In genomic region chr2:207539470-207539869, GRCh38 we compare ENCODE assay signal across 20 cellular contexts. TPM values are rescaled to one million over a fixed set of nuclear protein-coding genes. Genes with fewer than 3 reads are reported as not detected.
DNase-seq lines count a peak whose midpoint lies in the region; ATAC-seq, FAIRE-seq and TF ChIP-seq lines count a peak whose summit lies in the region.
"Had no signal": no experiment of that assay in that cellular context is flagged by ENCODE, and none has a peak within 500 bp of the region (broad histone marks: within the 10 kb centered on the region; RNA-seq: fewer than 3 reads in every experiment).

No MANE protein-coding gene starts in this region.

- H3K36me3 Mint-ChIP-seq in activated CD8-positive, alpha-beta T cell treated with anti-CD3 and anti-CD28 coated beads for 36 hours (ENCODE audit: low read depth): peaks cover 51% of the 10 kb centered on the region
- H3K36me3 Mint-ChIP-seq in activated CD8-positive, alpha-beta T cell treated with anti-CD3 and anti-CD28 coated beads, Interleukin-2, amount 10 ng/mL, durations not matched to agents 7 days and 5 days (ENCODE audit: low read depth): peaks cover 43% of the 10 kb centered on the region
- peaks cover 57% of the 10 kb centered on the region for H3K36me3 Mint-ChIP-seq in activated T-helper 2 cell treated with anti-CD3 and anti-CD28 coated beads, Interferon-gamma antibody, Interleukin-2, Interleukin-4, amounts not matched to agents 10 μg/mL and 5 μg/mL and 100 μg/mL, durations not matched to agents 14 hours and 24 hours and 36 hours (ENCODE audit: low read depth)

- dilution Hi-C loops in mammary epithelial cell (cut with HindIII; ENCODE audit: low sequenced_read_pairs): no loop called here

- no peak overlapping the region for H3K4me3 ChIP-seq in mucosa of descending colon
- no peak overlapping the region for H3K4me3 ChIP-seq in mammary epithelial cell (replicated peaks in 1 of 3; ENCODE audit: insufficient read depth in 1 of 3, low read depth in 2 of 3, low read length in 3 of 3)
- H3K4me3 ChIP-seq in MM.1S (ENCODE audit: low read length): no peak overlapping the region
- H3K4me3 ChIP-seq: GM12878, MG63 had no signal

- H3K36me3 ChIP-seq in mucosa of descending colon (ENCODE audit: low read depth) (no peaks in the 10 kb centered on the region), mammary epithelial cell (ENCODE audit: insufficient read depth, low read length) (peaks cover 2% of the 10 kb centered on the region), MM.1S (replicated peaks; ENCODE audit: insufficient read depth, low read length) (no peaks in the 10 kb centered on the region; the same call in 1 of the 2 replicates)

- H4K20me1 ChIP-seq in mammary epithelial cell (ENCODE audit: insufficient read depth, low read length) (no peaks in the 10 kb centered on the region), MM.1S (ENCODE audit: insufficient read depth, low read length) (peaks cover 4% of the 10 kb centered on the region; the same call in 1 of the 2 replicates)

- H3K27me3 Mint-ChIP-seq in activated CD8-positive, alpha-beta T cell treated with anti-CD3 and anti-CD28 coated beads for 36 hours: no peaks in the 10 kb centered on the region
- no peaks in the 10 kb centered on the region for H3K27me3 Mint-ChIP-seq in activated CD8-positive, alpha-beta T cell treated with anti-CD3 and anti-CD28 coated beads, Interleukin-2, amount 10 ng/mL, durations not matched to agents 7 days and 5 days (ENCODE audit: low read depth)
- H3K27me3 Mint-ChIP-seq in activated T-helper 2 cell treated with anti-CD3 and anti-CD28 coated beads, Interferon-gamma antibody, Interleukin-2, Interleukin-4, amounts not matched to agents 10 μg/mL and 5 μg/mL and 100 μg/mL, durations not matched to agents 14 hours and 24 hours and 36 hours (ENCODE audit: low read depth): no peaks in the 10 kb centered on the region

- intact Hi-C loops in activated CD8-positive, alpha-beta T cell treated with anti-CD3 and anti-CD28 coated beads for 36 hours (cut with micrococcal nuclease): loop anchor here (10.0 kb wide), 1 partner anchor 55 kb away; no protein-coding TSS in a partner anchor
- intact Hi-C loops in activated T-helper 2 cell treated with anti-CD3 and anti-CD28 coated beads, Interferon-gamma antibody, Interleukin-2, Interleukin-4, amounts not matched to agents 10 μg/mL and 5 μg/mL and 100 μg/mL, durations not matched to agents 14 hours and 24 hours and 36 hours (cut with micrococcal nuclease): no loop called here
- intact Hi-C loops in mucosa of descending colon (cut with DNase I, micrococcal nuclease) (no loop called here), mammary epithelial cell (cut with micrococcal nuclease) (no loop called here)

- 93% methylated on average over 2 of the region's 2 CpGs for WGBS in mammary epithelial cell (ENCODE audit: low coverage, missing lambda C conversion rate)

- H3K9me2 ChIP-seq in MM.1S (replicated peaks; ENCODE audit: insufficient read depth, low read length): no peaks in the 10 kb centered on the region

- no peak for TF ChIP-seq CTCF in activated CD8-positive, alpha-beta T cell treated with anti-CD3 and anti-CD28 coated beads for 36 hours (IDR thresholded peaks at IDR 0.05)
- TF ChIP-seq CTCF in mucosa of descending colon (IDR thresholded peaks at IDR 0.05): no peak
- TF ChIP-seq CTCF in mammary epithelial cell (conservative IDR thresholded peaks at IDR 0.05 in 1 of 2, IDR thresholded peaks at IDR 0.05 in 1 of 2; ENCODE audit: extremely low read depth in 1 of 2, insufficient read depth in 1 of 2, low read depth in 1 of 2, low read length in 2 of 2): no peak
- TF ChIP-seq CTCF in MM.1S (IDR thresholded peaks at IDR 0.05; ENCODE audit: low read length): no peak

- DNase-seq in activated CD8-positive, alpha-beta T cell treated with anti-CD3 and anti-CD28 coated beads for 36 hours: no peak
- DNase-seq in activated CD8-positive, alpha-beta T cell treated with anti-CD3 and anti-CD28 coated beads, Interleukin-2, amount 10 ng/mL, durations not matched to agents 7 days and 5 days: no peak
- DNase-seq in GM12891 (ENCODE audit: insufficient read length, low spot score) (no peak), mucosa of descending colon (no peak), mammary epithelial cell (no peak), GOT3 (lab: John Stamatoyannopoulos, UW) (no peak), MM.1S (no peak)
- no peak for DNase-seq in activated T-helper 2 cell treated with anti-CD3 and anti-CD28 coated beads, Interferon-gamma antibody, Interleukin-2, Interleukin-4, amounts not matched to agents 10 μg/mL and 5 μg/mL and 100 μg/mL, durations not matched to agents 14 hours and 24 hours and 36 hours (ENCODE audit: low spot score)
- DNase-seq: 8988T, C1 segment of cervical spinal cord, DMS53, MG63, NCI-H1417 treated with DMSO at 0.1 percent for 48 hours, NCI-H2029 treated with DMSO at 0.1 percent for 48 hours, NCI-H524, SHP77 treated with DMSO at 0.1 percent for 48 hours had no signal

- no peak for ATAC-seq in activated CD8-positive, alpha-beta T cell treated with anti-CD3 and anti-CD28 coated beads for 36 hours
- no peak for ATAC-seq in activated CD8-positive, alpha-beta T cell treated with anti-CD3 and anti-CD28 coated beads, Interleukin-2, amount 10 ng/mL, durations not matched to agents 7 days and 5 days
- ATAC-seq in mucosa of descending colon: peak; percentile 24

- H3K79me2 ChIP-seq in mammary epithelial cell (ENCODE audit: insufficient read depth, low read length) (peaks cover 95% of the 10 kb centered on the region), MM.1S (ENCODE audit: low read length) (peaks cover 98% of the 10 kb centered on the region)

- no peak overlapping the region for H2AFZ ChIP-seq in mammary epithelial cell (ENCODE audit: low read depth, low read length)
- H2AFZ ChIP-seq in MM.1S (ENCODE audit: low read length): no peak overlapping the region

- H3K27ac ChIP-seq in mammary epithelial cell (ENCODE audit: insufficient read depth, low read depth, low read length) (no peak overlapping the region), MM.1S (ENCODE audit: low read length) (no peak overlapping the region)
- H3K27ac ChIP-seq: KMS-11 had no signal

- no TSS peak for BruUV-seq in mammary epithelial cell (replicated peaks; lab: Mats Ljungman, UMichigan)

- no peaks in the 10 kb centered on the region for H3K9me3 Mint-ChIP-seq in activated CD8-positive, alpha-beta T cell treated with anti-CD3 and anti-CD28 coated beads for 36 hours
- no peaks in the 10 kb centered on the region for H3K9me3 Mint-ChIP-seq in activated CD8-positive, alpha-beta T cell treated with anti-CD3 and anti-CD28 coated beads, Interleukin-2, amount 10 ng/mL, durations not matched to agents 7 days and 5 days (ENCODE audit: insufficient read depth)
- no peaks in the 10 kb centered on the region for H3K9me3 Mint-ChIP-seq in activated T-helper 2 cell treated with anti-CD3 and anti-CD28 coated beads, Interferon-gamma antibody, Interleukin-2, Interleukin-4, amounts not matched to agents 10 μg/mL and 5 μg/mL and 100 μg/mL, durations not matched to agents 14 hours and 24 hours and 36 hours

- TF ChIP-seq POLR2A in GM12891 (IDR thresholded peaks at IDR 0.05; ENCODE audit: low read depth, low read length): no peak

- no peaks in the 10 kb centered on the region for H3K27me3 ChIP-seq in mammary epithelial cell (ENCODE audit: insufficient read depth, low read length)
- no peaks in the 10 kb centered on the region for H3K27me3 ChIP-seq in MM.1S (replicated peaks; ENCODE audit: insufficient read depth, low read length)
- H3K27me3 ChIP-seq: MG63 had no signal

- no peaks in the 10 kb centered on the region for H3F3A ChIP-seq in MM.1S (ENCODE audit: insufficient read depth, low read length)

- no peak overlapping the region for H3K4me3 Mint-ChIP-seq in activated CD8-positive, alpha-beta T cell treated with anti-CD3 and anti-CD28 coated beads for 36 hours
- H3K4me3 Mint-ChIP-seq in activated CD8-positive, alpha-beta T cell treated with anti-CD3 and anti-CD28 coated beads, Interleukin-2, amount 10 ng/mL, durations not matched to agents 7 days and 5 days: no peak overlapping the region
- no peak overlapping the region for H3K4me3 Mint-ChIP-seq in activated T-helper 2 cell treated with anti-CD3 and anti-CD28 coated beads, Interferon-gamma antibody, Interleukin-2, Interleukin-4, amounts not matched to agents 10 μg/mL and 5 μg/mL and 100 μg/mL, durations not matched to agents 14 hours and 24 hours and 36 hours (ENCODE audit: low read depth)

- peaks cover 66% of the 10 kb centered on the region for H3K4me1 Mint-ChIP-seq in activated CD8-positive, alpha-beta T cell treated with anti-CD3 and anti-CD28 coated beads for 36 hours (ENCODE audit: low read depth)
- H3K4me1 Mint-ChIP-seq in activated CD8-positive, alpha-beta T cell treated with anti-CD3 and anti-CD28 coated beads, Interleukin-2, amount 10 ng/mL, durations not matched to agents 7 days and 5 days (ENCODE audit: low read depth): peaks cover 34% of the 10 kb centered on the region
- H3K4me1 Mint-ChIP-seq in activated T-helper 2 cell treated with anti-CD3 and anti-CD28 coated beads, Interferon-gamma antibody, Interleukin-2, Interleukin-4, amounts not matched to agents 10 μg/mL and 5 μg/mL and 100 μg/mL, durations not matched to agents 14 hours and 24 hours and 36 hours (ENCODE audit: low read depth): peaks cover 44% of the 10 kb centered on the region

- H3K4me2 ChIP-seq in mammary epithelial cell (ENCODE audit: insufficient read depth, low read depth, low read length): no peak overlapping the region
- H3K4me2 ChIP-seq in MM.1S (ENCODE audit: low read depth, low read length): no peak overlapping the region
- H3K4me2 ChIP-seq: KMS-11 had no signal

- in situ Hi-C loops in mammary epithelial cell (cut with MboI; ENCODE audit: low sequenced_read_pairs in 2 of 2): no loop called here

- POLR2A ChIA-PET in activated CD8-positive, alpha-beta T cell treated with anti-CD3 and anti-CD28 coated beads for 36 hours (lab: Charles Lee): interaction anchor here (0.8 to 6.2 kb wide), 3 partner anchors 8 to 49 kb away, joined by 3 to 53 read pairs (median 4); partner anchors contain the start of gene CREB1
- POLR2A ChIA-PET in activated CD8-positive, alpha-beta T cell treated with anti-CD3 and anti-CD28 coated beads, Interleukin-2, amount 10 ng/mL, durations not matched to agents 7 days and 5 days (lab: Charles Lee): interaction anchor here (3.6 kb wide), 1 partner anchor 9 kb away, joined by 19 read pairs; the partner anchor contains the start of gene CREB1

- H3K9ac ChIP-seq in mammary epithelial cell (ENCODE audit: insufficient read depth, low read length) (no peak overlapping the region), MM.1S (ENCODE audit: low read length) (no peak overlapping the region)
- H3K9ac ChIP-seq: KMS-11 had no signal

- H3K4me1 ChIP-seq in mucosa of descending colon (ENCODE audit: low read depth) (peaks cover 22% of the 10 kb centered on the region), mammary epithelial cell (ENCODE audit: insufficient read depth, low read length) (peaks cover 2% of the 10 kb centered on the region), MM.1S (ENCODE audit: low read length) (no peaks in the 10 kb centered on the region)

- FAIRE-seq in GM12891 (lab: Jason Lieb, UNC): peak; percentile 13
- FAIRE-seq: GM12878, H1, RCC 7860 had no signal

- peak overlapping the region; percentile 6 for H3K27ac Mint-ChIP-seq in activated CD8-positive, alpha-beta T cell treated with anti-CD3 and anti-CD28 coated beads for 36 hours
- H3K27ac Mint-ChIP-seq in activated CD8-positive, alpha-beta T cell treated with anti-CD3 and anti-CD28 coated beads, Interleukin-2, amount 10 ng/mL, durations not matched to agents 7 days and 5 days: no peak overlapping the region
- H3K27ac Mint-ChIP-seq in activated T-helper 2 cell treated with anti-CD3 and anti-CD28 coated beads, Interferon-gamma antibody, Interleukin-2, Interleukin-4, amounts not matched to agents 10 μg/mL and 5 μg/mL and 100 μg/mL, durations not matched to agents 14 hours and 24 hours and 36 hours: peak overlapping the region; percentile 3

- CTCF ChIA-PET in activated CD8-positive, alpha-beta T cell treated with anti-CD3 and anti-CD28 coated beads for 36 hours (lab: Charles Lee): no interaction called here
- CTCF ChIA-PET in activated CD8-positive, alpha-beta T cell treated with anti-CD3 and anti-CD28 coated beads, Interleukin-2, amount 10 ng/mL, durations not matched to agents 7 days and 5 days (lab: Charles Lee): interaction anchor here (1.3 kb wide), 1 partner anchor 86 kb away, joined by 3 read pairs; the partner anchor contains the start of gene METTL21A
- CTCF ChIA-PET in mammary epithelial cell (lab: Charles Lee; ENCODE audit: low non-redundant PET): no interaction called here

- H3K9me3 ChIP-seq in mucosa of descending colon (no peaks in the 10 kb centered on the region), mammary epithelial cell (replicated peaks; ENCODE audit: insufficient read depth, low read length) (no peaks in the 10 kb centered on the region), MM.1S (replicated peaks; ENCODE audit: insufficient read depth, low read length) (no peaks in the 10 kb centered on the region)
- H3K9me3 ChIP-seq: MG63 had no signal

RNA-seq across cellular contexts. Expression of gene CREB1, which starts 9.7 kb away (rescaled TPM):
- total RNA-seq in activated CD8-positive, alpha-beta T cell treated with anti-CD3 and anti-CD28 coated beads for 36 hours: 10 to 100 TPM; 92.8 to 95.8 TPM
- 100 to 1,000 TPM in 1 of 2 experiments, 10 to 100 TPM in 1; 87.6 to 103 TPM for total RNA-seq in activated CD8-positive, alpha-beta T cell treated with anti-CD3 and anti-CD28 coated beads, Interleukin-2, amount 10 ng/mL, durations not matched to agents 7 days and 5 days
- 24.4 TPM for polyA plus RNA-seq in GM12891 (2012; ENCODE audit: low read depth, missing spikeins)
- 115 and 136 TPM in 2 replicates for total RNA-seq in activated T-helper 2 cell treated with anti-CD3 and anti-CD28 coated beads, Interferon-gamma antibody, Interleukin-2, Interleukin-4, amounts not matched to agents 10 μg/mL and 5 μg/mL and 100 μg/mL, durations not matched to agents 14 hours and 24 hours and 36 hours
- total RNA-seq in mucosa of descending colon (10 to 100 TPM; 51.1 to 65.0 (median 53.3) TPM), mammary epithelial cell (10 to 100 TPM; 42.3 to 75.5 TPM)
- polyA plus RNA-seq in mammary epithelial cell: 29.3 TPM
- polyA minus RNA-seq in mammary epithelial cell: 32.7 TPM
